1 cellular context compared by ENCODE assay signal in the genomic region with DNA sequence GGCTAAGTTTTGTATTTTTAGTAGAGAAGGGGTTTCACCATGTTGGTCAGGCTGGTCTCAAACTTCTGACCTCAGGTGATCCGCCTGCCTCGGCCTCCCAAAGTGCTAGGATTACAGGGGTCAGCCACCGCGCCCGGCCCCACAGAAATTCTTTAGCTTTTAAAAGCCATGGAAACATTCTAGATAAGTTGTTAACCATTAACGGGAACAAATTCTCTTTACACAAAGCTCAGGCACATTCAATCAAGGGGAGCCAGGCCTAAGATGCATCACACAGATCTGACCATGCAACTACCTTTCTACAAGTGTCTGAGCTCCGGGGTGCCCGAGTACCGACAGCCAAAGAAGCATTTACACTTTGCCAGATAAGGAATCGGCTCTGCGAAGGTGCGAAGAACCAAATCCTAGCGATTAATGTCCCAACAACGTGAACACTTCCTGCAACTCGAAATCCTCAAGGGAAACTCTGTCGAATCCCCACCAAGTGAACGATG.
TF ChIP-seq lines count a peak whose summit lies in the region.

No MANE protein-coding gene starts in this region.

TF ChIP-seq in HepG2, 621 proteins besides CTCF, POLR2A, EP300 and RAD21 (continues in another document):
- TF ChIP-seq HNF4A (CRISPR knock-in tag; IDR thresholded peaks at IDR 0.05) = peak; percentile 13; the same call in 1 of the 2 replicates
- 0 out of 2 replicates have a peak, but pooled peaks have one; percentile 5 for TF ChIP-seq ZNF776 (CRISPR knock-in tag; IDR thresholded peaks at IDR 0.05)
- TF ChIP-seq NONO (IDR thresholded peaks at IDR 0.05) = no peak
- 0 out of 2 replicates have a peak, but pooled peaks have one; percentile 31 for TF ChIP-seq NONO (CRISPR knock-in tag; conservative IDR thresholded peaks at IDR 0.05)
- peak; percentile 58; the same call in 1 of the 2 replicates for TF ChIP-seq ZBTB7B (CRISPR knock-in tag; IDR thresholded peaks at IDR 0.05)
- no peak for TF ChIP-seq SOX13 (IDR thresholded peaks at IDR 0.05)
- peak in 1 of 2 experiments; percentile 8; a peak in 1 of 4 replicates for TF ChIP-seq SOX13 (CRISPR knock-in tag; conservative IDR thresholded peaks at IDR 0.05 in 1 of 2, IDR thresholded peaks at IDR 0.05 in 1 of 2)
- peak; percentile 13; the same call in 1 of the 2 replicates for TF ChIP-seq ZNF292 (CRISPR knock-in tag; IDR thresholded peaks at IDR 0.05; ENCODE audit: borderline replicate concordance, low read depth)
- TF ChIP-seq, protein P1, sequence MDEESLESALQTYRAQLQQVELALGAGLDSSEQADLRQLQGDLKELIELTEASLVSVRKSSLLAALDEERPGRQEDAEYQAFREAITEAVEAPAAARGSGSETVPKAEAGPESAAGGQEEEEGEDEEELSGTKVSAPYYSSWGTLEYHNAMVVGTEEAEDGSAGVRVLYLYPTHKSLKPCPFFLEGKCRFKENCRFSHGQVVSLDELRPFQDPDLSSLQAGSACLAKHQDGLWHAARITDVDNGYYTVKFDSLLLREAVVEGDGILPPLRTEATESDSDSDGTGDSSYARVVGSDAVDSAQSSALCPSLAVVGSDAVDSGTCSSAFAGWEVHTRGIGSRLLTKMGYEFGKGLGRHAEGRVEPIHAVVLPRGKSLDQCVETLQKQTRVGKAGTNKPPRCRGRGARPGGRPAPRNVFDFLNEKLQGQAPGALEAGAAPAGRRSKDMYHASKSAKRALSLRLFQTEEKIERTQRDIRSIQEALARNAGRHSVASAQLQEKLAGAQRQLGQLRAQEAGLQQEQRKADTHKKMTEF (CRISPR knock-in tag; IDR thresholded peaks at IDR 0.05) = peak; percentile 57; the same call in 1 of the 2 replicates
- TF ChIP-seq, protein P2, sequence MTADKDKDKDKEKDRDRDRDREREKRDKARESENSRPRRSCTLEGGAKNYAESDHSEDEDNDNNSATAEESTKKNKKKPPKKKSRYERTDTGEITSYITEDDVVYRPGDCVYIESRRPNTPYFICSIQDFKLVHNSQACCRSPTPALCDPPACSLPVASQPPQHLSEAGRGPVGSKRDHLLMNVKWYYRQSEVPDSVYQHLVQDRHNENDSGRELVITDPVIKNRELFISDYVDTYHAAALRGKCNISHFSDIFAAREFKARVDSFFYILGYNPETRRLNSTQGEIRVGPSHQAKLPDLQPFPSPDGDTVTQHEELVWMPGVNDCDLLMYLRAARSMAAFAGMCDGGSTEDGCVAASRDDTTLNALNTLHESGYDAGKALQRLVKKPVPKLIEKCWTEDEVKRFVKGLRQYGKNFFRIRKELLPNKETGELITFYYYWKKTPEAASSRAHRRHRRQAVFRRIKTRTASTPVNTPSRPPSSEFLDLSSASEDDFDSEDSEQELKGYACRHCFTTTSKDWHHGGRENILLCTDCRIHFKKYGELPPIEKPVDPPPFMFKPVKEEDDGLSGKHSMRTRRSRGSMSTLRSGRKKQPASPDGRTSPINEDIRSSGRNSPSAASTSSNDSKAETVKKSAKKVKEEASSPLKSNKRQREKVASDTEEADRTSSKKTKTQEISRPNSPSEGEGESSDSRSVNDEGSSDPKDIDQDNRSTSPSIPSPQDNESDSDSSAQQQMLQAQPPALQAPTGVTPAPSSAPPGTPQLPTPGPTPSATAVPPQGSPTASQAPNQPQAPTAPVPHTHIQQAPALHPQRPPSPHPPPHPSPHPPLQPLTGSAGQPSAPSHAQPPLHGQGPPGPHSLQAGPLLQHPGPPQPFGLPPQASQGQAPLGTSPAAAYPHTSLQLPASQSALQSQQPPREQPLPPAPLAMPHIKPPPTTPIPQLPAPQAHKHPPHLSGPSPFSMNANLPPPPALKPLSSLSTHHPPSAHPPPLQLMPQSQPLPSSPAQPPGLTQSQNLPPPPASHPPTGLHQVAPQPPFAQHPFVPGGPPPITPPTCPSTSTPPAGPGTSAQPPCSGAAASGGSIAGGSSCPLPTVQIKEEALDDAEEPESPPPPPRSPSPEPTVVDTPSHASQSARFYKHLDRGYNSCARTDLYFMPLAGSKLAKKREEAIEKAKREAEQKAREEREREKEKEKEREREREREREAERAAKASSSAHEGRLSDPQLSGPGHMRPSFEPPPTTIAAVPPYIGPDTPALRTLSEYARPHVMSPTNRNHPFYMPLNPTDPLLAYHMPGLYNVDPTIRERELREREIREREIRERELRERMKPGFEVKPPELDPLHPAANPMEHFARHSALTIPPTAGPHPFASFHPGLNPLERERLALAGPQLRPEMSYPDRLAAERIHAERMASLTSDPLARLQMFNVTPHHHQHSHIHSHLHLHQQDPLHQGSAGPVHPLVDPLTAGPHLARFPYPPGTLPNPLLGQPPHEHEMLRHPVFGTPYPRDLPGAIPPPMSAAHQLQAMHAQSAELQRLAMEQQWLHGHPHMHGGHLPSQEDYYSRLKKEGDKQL (CRISPR knock-in tag; IDR thresholded peaks at IDR 0.05; ENCODE audit: low read depth) = no peak
- TF ChIP-seq HOXA7 (CRISPR knock-in tag; IDR thresholded peaks at IDR 0.05) = no peak
- TF ChIP-seq TSC22D2 (CRISPR knock-in tag; IDR thresholded peaks at IDR 0.05; ENCODE audit: borderline replicate concordance) = 0 out of 2 replicates have a peak, but pooled peaks have one; percentile 17
- 0 out of 2 replicates have a peak, but pooled peaks have one; percentile 39 for TF ChIP-seq POLR2G (IDR thresholded peaks at IDR 0.05; ENCODE audit: low read depth, low read length)
- TF ChIP-seq, protein P3, sequence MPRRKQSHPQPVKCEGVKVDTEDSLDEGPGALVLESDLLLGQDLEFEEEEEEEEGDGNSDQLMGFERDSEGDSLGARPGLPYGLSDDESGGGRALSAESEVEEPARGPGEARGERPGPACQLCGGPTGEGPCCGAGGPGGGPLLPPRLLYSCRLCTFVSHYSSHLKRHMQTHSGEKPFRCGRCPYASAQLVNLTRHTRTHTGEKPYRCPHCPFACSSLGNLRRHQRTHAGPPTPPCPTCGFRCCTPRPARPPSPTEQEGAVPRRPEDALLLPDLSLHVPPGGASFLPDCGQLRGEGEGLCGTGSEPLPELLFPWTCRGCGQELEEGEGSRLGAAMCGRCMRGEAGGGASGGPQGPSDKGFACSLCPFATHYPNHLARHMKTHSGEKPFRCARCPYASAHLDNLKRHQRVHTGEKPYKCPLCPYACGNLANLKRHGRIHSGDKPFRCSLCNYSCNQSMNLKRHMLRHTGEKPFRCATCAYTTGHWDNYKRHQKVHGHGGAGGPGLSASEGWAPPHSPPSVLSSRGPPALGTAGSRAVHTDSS (CRISPR knock-in tag; conservative IDR thresholded peaks at IDR 0.05) = no peak
- 0 out of 2 replicates have a peak, but pooled peaks have one; percentile 11 for TF ChIP-seq ZNF274 (CRISPR knock-in tag; IDR thresholded peaks at IDR 0.05)
- peak; percentile 51; the same call in 1 of the 2 replicates for TF ChIP-seq FOXJ3 (CRISPR knock-in tag; IDR thresholded peaks at IDR 0.05; ENCODE audit: borderline replicate concordance)
- 0 out of 2 replicates have a peak, but pooled peaks have one; percentile 9 for TF ChIP-seq PITX1 (CRISPR knock-in tag; IDR thresholded peaks at IDR 0.05)
- TF ChIP-seq MXD4 (CRISPR knock-in tag; IDR thresholded peaks at IDR 0.05) = peak; percentile 64; the same call in 1 of the 2 replicates
- TF ChIP-seq HOXA5 (CRISPR knock-in tag; IDR thresholded peaks at IDR 0.05) = no peak
- no peak for TF ChIP-seq CC2D1A (CRISPR knock-in tag; IDR thresholded peaks at IDR 0.05)
- TF ChIP-seq ERF (CRISPR knock-in tag; IDR thresholded peaks at IDR 0.05) = no peak
- TF ChIP-seq FOXA1 (IDR thresholded peaks at IDR 0.05) = no peak
- no peak for TF ChIP-seq FOXA1 (CRISPR knock-in tag; IDR thresholded peaks at IDR 0.05)
- TF ChIP-seq ZNF460 (CRISPR knock-in tag; IDR thresholded peaks at IDR 0.05; ENCODE audit: borderline replicate concordance) = peak; percentile 98
- no peak for TF ChIP-seq CBFB (CRISPR knock-in tag; IDR thresholded peaks at IDR 0.05)
- TF ChIP-seq, protein P4, sequence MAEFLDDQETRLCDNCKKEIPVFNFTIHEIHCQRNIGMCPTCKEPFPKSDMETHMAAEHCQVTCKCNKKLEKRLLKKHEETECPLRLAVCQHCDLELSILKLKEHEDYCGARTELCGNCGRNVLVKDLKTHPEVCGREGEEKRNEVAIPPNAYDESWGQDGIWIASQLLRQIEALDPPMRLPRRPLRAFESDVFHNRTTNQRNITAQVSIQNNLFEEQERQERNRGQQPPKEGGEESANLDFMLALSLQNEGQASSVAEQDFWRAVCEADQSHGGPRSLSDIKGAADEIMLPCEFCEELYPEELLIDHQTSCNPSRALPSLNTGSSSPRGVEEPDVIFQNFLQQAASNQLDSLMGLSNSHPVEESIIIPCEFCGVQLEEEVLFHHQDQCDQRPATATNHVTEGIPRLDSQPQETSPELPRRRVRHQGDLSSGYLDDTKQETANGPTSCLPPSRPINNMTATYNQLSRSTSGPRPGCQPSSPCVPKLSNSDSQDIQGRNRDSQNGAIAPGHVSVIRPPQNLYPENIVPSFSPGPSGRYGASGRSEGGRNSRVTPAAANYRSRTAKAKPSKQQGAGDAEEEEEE (CRISPR knock-in tag; IDR thresholded peaks at IDR 0.05; ENCODE audit: borderline replicate concordance) = no peak
- TF ChIP-seq, protein P5, sequence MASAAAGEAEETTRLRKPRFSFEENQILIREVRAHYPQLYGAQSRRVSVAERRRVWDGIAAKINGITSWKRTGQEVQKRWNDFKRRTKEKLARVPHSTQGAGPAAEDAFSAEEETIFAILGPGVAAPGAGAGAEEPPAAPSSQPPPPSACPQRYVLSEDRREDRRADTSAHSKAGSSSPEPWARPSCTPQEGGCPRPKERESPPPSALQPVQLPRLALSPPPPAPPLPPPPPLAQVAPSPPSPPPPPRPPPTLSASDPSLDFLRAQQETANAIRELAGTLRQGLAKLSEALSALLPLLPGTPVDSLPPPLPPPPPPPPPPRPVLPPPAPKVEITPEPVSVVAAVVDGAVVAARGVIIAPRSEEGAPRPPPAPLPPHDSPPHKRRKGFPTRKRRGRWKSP (CRISPR knock-in tag; IDR thresholded peaks at IDR 0.05) = 0 out of 2 replicates have a peak, but pooled peaks have one; percentile 13
- no peak for TF ChIP-seq JDP2 (CRISPR knock-in tag; IDR thresholded peaks at IDR 0.05; ENCODE audit: borderline replicate concordance)
- TF ChIP-seq HNRNPLL (IDR thresholded peaks at IDR 0.05; ENCODE audit: low read depth, low read length, poor library complexity, severe bottlenecking) = no peak
- TF ChIP-seq GABPA (IDR thresholded peaks at IDR 0.05; ENCODE audit: low read depth, low read length) = no peak
- 0 out of 2 replicates have a peak, but pooled peaks have one; percentile 13 for TF ChIP-seq GABPA (CRISPR knock-in tag; IDR thresholded peaks at IDR 0.05; ENCODE audit: low read depth)
- 0 out of 2 replicates have a peak, but pooled peaks have one; percentile 17 for TF ChIP-seq HDAC1 (CRISPR knock-in tag; IDR thresholded peaks at IDR 0.05)
- TF ChIP-seq NR2F6 (IDR thresholded peaks at IDR 0.05) = no peak
- TF ChIP-seq NR2F6 (CRISPR knock-in tag; IDR thresholded peaks at IDR 0.05) = peak; percentile 69; the same call in 1 of the 2 replicates
- 0 out of 2 replicates have a peak, but pooled peaks have one; percentile 17 for TF ChIP-seq ETV6 (CRISPR knock-in tag; conservative IDR thresholded peaks at IDR 0.05)
- TF ChIP-seq SALL1 (CRISPR knock-in tag; IDR thresholded peaks at IDR 0.05) = peak; percentile 36; the same call in 1 of the 2 replicates
- TF ChIP-seq, protein P6, sequence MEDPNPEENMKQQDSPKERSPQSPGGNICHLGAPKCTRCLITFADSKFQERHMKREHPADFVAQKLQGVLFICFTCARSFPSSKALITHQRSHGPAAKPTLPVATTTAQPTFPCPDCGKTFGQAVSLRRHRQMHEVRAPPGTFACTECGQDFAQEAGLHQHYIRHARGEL (CRISPR knock-in tag; IDR thresholded peaks at IDR 0.05) = no peak
- TF ChIP-seq ZNF343 (CRISPR knock-in tag; IDR thresholded peaks at IDR 0.05) = 0 out of 2 replicates have a peak, but pooled peaks have one; percentile 2
- 0 out of 2 replicates have a peak, but pooled peaks have one; percentile 47 for TF ChIP-seq MED13 (CRISPR knock-in tag; IDR thresholded peaks at IDR 0.05)
- no peak for TF ChIP-seq ZNF777 (CRISPR knock-in tag; IDR thresholded peaks at IDR 0.05)
- peak; percentile 34; the same call in 1 of the 2 replicates for TF ChIP-seq RARA (CRISPR knock-in tag; IDR thresholded peaks at IDR 0.05)
- peak; percentile 31; the same call in 1 of the 2 replicates for TF ChIP-seq KMT2A (CRISPR knock-in tag; IDR thresholded peaks at IDR 0.05)
- TF ChIP-seq, protein P7, sequence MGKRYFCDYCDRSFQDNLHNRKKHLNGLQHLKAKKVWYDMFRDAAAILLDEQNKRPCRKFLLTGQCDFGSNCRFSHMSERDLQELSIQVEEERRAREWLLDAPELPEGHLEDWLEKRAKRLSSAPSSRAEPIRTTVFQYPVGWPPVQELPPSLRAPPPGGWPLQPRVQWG (CRISPR knock-in tag; IDR thresholded peaks at IDR 0.05; ENCODE audit: borderline replicate concordance, low read depth) = no peak
- no peak for TF ChIP-seq MAFG (CRISPR knock-in tag; IDR thresholded peaks at IDR 0.05)
- peak; percentile 25; the same call in 1 of the 2 replicates for TF ChIP-seq ZNF788 (CRISPR knock-in tag; IDR thresholded peaks at IDR 0.05; ENCODE audit: borderline replicate concordance)
- TF ChIP-seq, protein P8, sequence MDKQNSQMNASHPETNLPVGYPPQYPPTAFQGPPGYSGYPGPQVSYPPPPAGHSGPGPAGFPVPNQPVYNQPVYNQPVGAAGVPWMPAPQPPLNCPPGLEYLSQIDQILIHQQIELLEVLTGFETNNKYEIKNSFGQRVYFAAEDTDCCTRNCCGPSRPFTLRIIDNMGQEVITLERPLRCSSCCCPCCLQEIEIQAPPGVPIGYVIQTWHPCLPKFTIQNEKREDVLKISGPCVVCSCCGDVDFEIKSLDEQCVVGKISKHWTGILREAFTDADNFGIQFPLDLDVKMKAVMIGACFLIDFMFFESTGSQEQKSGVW (CRISPR knock-in tag; IDR thresholded peaks at IDR 0.05; ENCODE audit: borderline replicate concordance) = no peak
- TF ChIP-seq PTBP1 (IDR thresholded peaks at IDR 0.05; ENCODE audit: low read depth, low read length, poor library complexity, severe bottlenecking) = no peak
- TF ChIP-seq MED1 (CRISPR knock-in tag; IDR thresholded peaks at IDR 0.05) = 0 out of 2 replicates have a peak, but pooled peaks have one; percentile 36
- TF ChIP-seq, protein P9, sequence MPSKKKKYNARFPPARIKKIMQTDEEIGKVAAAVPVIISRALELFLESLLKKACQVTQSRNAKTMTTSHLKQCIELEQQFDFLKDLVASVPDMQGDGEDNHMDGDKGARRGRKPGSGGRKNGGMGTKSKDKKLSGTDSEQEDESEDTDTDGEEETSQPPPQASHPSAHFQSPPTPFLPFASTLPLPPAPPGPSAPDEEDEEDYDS (CRISPR knock-in tag; IDR thresholded peaks at IDR 0.05) = peak; percentile 64; the same call in 1 of the 2 replicates
